In the genomic region with DNA sequence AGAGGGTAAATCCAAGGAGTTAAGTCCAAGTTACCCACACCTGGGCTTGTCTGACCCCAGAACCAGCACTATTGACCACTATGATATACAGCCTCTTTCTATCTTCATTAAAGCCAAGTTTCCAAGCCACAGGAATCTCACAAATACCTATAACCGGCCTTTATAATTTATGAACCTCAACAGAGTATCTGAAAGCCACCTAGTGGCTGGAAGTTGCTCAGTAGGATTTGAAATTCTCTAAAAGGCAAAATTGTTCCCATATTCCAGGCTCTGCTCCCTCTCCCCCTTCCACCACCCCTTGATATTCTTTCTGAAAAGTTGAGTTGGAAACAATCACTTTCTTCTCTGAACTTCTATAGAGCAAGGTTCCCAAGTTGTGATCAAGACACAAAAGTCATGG, we compare ENCODE assay signal across 17 cellular contexts.
DNase-seq lines count a peak whose midpoint lies in the region; ATAC-seq, FAIRE-seq and TF ChIP-seq lines count a peak whose summit lies in the region.
"Had no signal": no experiment of that assay in that cellular context is flagged by ENCODE, and none has a peak within 500 bp of the region (broad histone marks: within the 10 kb centered on the region; RNA-seq: fewer than 3 reads in every experiment).

No MANE protein-coding gene starts in this region.

- peak; percentile 24; the same call in 2 of the 3 replicates for TF ChIP-seq CTCF in A549 (IDR thresholded peaks at IDR 0.05)
- peak; percentile 24 for TF ChIP-seq CTCF in GM12865 (IDR thresholded peaks at IDR 0.05; ENCODE audit: insufficient read depth, low read depth, low read length, missing control alignments)
- TF ChIP-seq CTCF in PC-3 (conservative IDR thresholded peaks at IDR 0.05; ENCODE audit: low read depth, low read length), result peak; percentile 83
- TF ChIP-seq CTCF in fibroblast of mammary gland (conservative IDR thresholded peaks at IDR 0.05; ENCODE audit: control insufficient read depth, insufficient read depth, low read depth, low read length), result peak; percentile 25
- TF ChIP-seq CTCF in activated CD8-positive, alpha-beta T cell treated with anti-CD3 and anti-CD28 coated beads for 36 hours (IDR thresholded peaks at IDR 0.05), result no peak

- H3K9me2 ChIP-seq in PC-3 (replicated peaks; ENCODE audit: low read length), result no peaks in the 10 kb centered on the region

- no peak overlapping the region for H3K27ac Mint-ChIP-seq in activated CD8-positive, alpha-beta T cell treated with anti-CD3 and anti-CD28 coated beads for 36 hours
- H3K27ac Mint-ChIP-seq: activated naive CD4-positive, alpha-beta T cell treated with anti-CD3 and anti-CD28 coated beads, Interleukin-2, amount 10 ng/mL, durations not matched to agents 7 days and 5 days; memory B cell had no signal

- H3F3A ChIP-seq in PC-3 (ENCODE audit: low read length, unreplicated experiment), result no peaks in the 10 kb centered on the region

- H2AFZ ChIP-seq in PC-3 (ENCODE audit: low read length), result no peak overlapping the region

- H4K20me1 ChIP-seq in PC-3 (ENCODE audit: low read length), result no peaks in the 10 kb centered on the region
- H4K20me1 ChIP-seq: BLaER1 treated with 17β-estradiol and CSF1 and Interleukin-3, amounts not matched to agents 10 nM and 100 nM had no signal

- POLR2A ChIA-PET in A549 (lab: Yijun Ruan, JAX), result no interaction called here
- POLR2A ChIA-PET in PC-3 (lab: Charles Lee; ENCODE audit: unreplicated experiment), result no interaction called here
- POLR2A ChIA-PET in activated CD8-positive, alpha-beta T cell treated with anti-CD3 and anti-CD28 coated beads for 36 hours (lab: Charles Lee), result no interaction called here

- no peak overlapping the region for H3K9ac ChIP-seq in PC-3 (ENCODE audit: low read length)
- H3K9ac ChIP-seq: BLaER1 treated with 17β-estradiol and CSF1 and Interleukin-3, amounts not matched to agents 10 nM and 100 nM had no signal

- no peak for TF ChIP-seq RAD21 in A549 (conservative IDR thresholded peaks at IDR 0.05 in 1 of 2, IDR thresholded peaks at IDR 0.05 in 1 of 2)

- ATAC-seq in A549 (peak in 1 of 2 experiments; percentile 41; a peak in 1 of 6 replicates), PC-3 (peak; percentile 65), GM18909 (IDR thresholded peaks at IDR 0.05; ENCODE audit: poor library complexity, unreplicated experiment) (no peak), HG02852 (IDR thresholded peaks at IDR 0.05; ENCODE audit: unreplicated experiment) (no peak)
- no peak for ATAC-seq in activated CD8-positive, alpha-beta T cell treated with anti-CD3 and anti-CD28 coated beads for 36 hours
- ATAC-seq: psoas muscle had no signal

- no peaks in the 10 kb centered on the region for H3K27me3 Mint-ChIP-seq in activated CD8-positive, alpha-beta T cell treated with anti-CD3 and anti-CD28 coated beads for 36 hours
- H3K27me3 Mint-ChIP-seq: activated naive CD4-positive, alpha-beta T cell treated with anti-CD3 and anti-CD28 coated beads, Interleukin-2, amount 10 ng/mL, durations not matched to agents 7 days and 5 days had no signal

- H3K27ac ChIP-seq in A549, result no peak overlapping the region
- no peak overlapping the region for H3K27ac ChIP-seq in PC-3 (ENCODE audit: low read length)
- H3K27ac ChIP-seq: BLaER1 treated with 17β-estradiol and CSF1 and Interleukin-3, amounts not matched to agents 10 nM and 100 nM; psoas muscle had no signal

- CTCF ChIA-PET in A549 (lab: Yijun Ruan, JAX), result interaction anchor here (0.9 to 1.4 kb wide), 4 partner anchors 19 to 343 kb away, joined by 3 read pairs; no protein-coding TSS in a partner anchor
- CTCF ChIA-PET in PC-3 (lab: Charles Lee), result no interaction called here
- CTCF ChIA-PET in activated CD8-positive, alpha-beta T cell treated with anti-CD3 and anti-CD28 coated beads for 36 hours (lab: Charles Lee), result no interaction called here

- H3K4me1 Mint-ChIP-seq in activated CD8-positive, alpha-beta T cell treated with anti-CD3 and anti-CD28 coated beads for 36 hours (ENCODE audit: low read depth), result no peaks in the 10 kb centered on the region
- H3K4me1 Mint-ChIP-seq: activated naive CD4-positive, alpha-beta T cell treated with anti-CD3 and anti-CD28 coated beads, Interleukin-2, amount 10 ng/mL, durations not matched to agents 7 days and 5 days; memory B cell had no signal

- intact Hi-C loops in PC-3 (cut with micrococcal nuclease), result loop anchor here (1.0 kb wide), 1 partner anchor 80 kb away; no protein-coding TSS in a partner anchor
- intact Hi-C loops in activated CD8-positive, alpha-beta T cell treated with anti-CD3 and anti-CD28 coated beads for 36 hours (cut with micrococcal nuclease), result no loop called here

- H3K4me3 ChIP-seq in A549 (no peak overlapping the region), GM12865 (ENCODE audit: low read depth, low read length) (no peak overlapping the region), PC-3 (ENCODE audit: low read length) (no peak overlapping the region), fibroblast of mammary gland (ENCODE audit: control insufficient read depth, low read depth, low read length) (no peak overlapping the region)
- H3K4me3 ChIP-seq: BLaER1 treated with 17β-estradiol and CSF1 and Interleukin-3, amounts not matched to agents 10 nM and 100 nM; psoas muscle had no signal

- TF ChIP-seq POLR2A in A549 (IDR thresholded peaks at IDR 0.05; ENCODE audit: low read length), result no peak

- no peak for FAIRE-seq in A549 (lab: Jason Lieb, UNC)

- no peaks in the 10 kb centered on the region for H3K36me3 Mint-ChIP-seq in activated CD8-positive, alpha-beta T cell treated with anti-CD3 and anti-CD28 coated beads for 36 hours (ENCODE audit: low read depth)
- H3K36me3 Mint-ChIP-seq: activated naive CD4-positive, alpha-beta T cell treated with anti-CD3 and anti-CD28 coated beads, Interleukin-2, amount 10 ng/mL, durations not matched to agents 7 days and 5 days; memory B cell had no signal

- no peak for DNase-seq in A549 (ENCODE audit: low read depth in 1 of 2, low spot score in 1 of 2)
- DNase-seq in GM12865 (ENCODE audit: low read depth), result no peak
- peak; percentile 47 for DNase-seq in PC-3
- no peak for DNase-seq in fibroblast of mammary gland (ENCODE audit: low read depth)
- no peak for DNase-seq in activated CD8-positive, alpha-beta T cell treated with anti-CD3 and anti-CD28 coated beads for 36 hours
- no peak for DNase-seq in DMS114 treated with DMSO at 0.1 percent for 48 hours (lab: John Stamatoyannopoulos, UW; ENCODE audit: unreplicated experiment)
- DNase-seq: activated CD4-positive, alpha-beta T cell treated with anti-CD3 and anti-CD28 coated beads for 4 hours; activated naive CD4-positive, alpha-beta T cell treated with anti-CD3 and anti-CD28 coated beads, Interleukin-2, amount 10 ng/mL, durations not matched to agents 7 days and 5 days; head of caudate nucleus; NCI-H2081 treated with DMSO at 0.1 percent for 48 hours; psoas muscle; SIG-M5; substantia nigra had no signal

- no TSS peak for BruUV-seq in PC-3 (replicated peaks; lab: Mats Ljungman, UMichigan)

- H3K79me2 ChIP-seq in PC-3 (ENCODE audit: low read length), result no peaks in the 10 kb centered on the region

- no peaks in the 10 kb centered on the region for H3K4me1 ChIP-seq in A549
- H3K4me1 ChIP-seq in PC-3 (ENCODE audit: insufficient read depth, low read length), result no peaks in the 10 kb centered on the region
- H3K4me1 ChIP-seq: BLaER1 treated with 17β-estradiol and CSF1 and Interleukin-3, amounts not matched to agents 10 nM and 100 nM; psoas muscle had no signal

- H3K27me3 ChIP-seq in PC-3 (ENCODE audit: low read length), result peaks cover 60% of the 10 kb centered on the region
- H3K27me3 ChIP-seq: BLaER1 treated with 17β-estradiol and CSF1 and Interleukin-3, amounts not matched to agents 10 nM and 100 nM had no signal

- no peak for TF ChIP-seq EP300 in A549 (IDR thresholded peaks at IDR 0.05)

- no peak overlapping the region for H3K4me3 Mint-ChIP-seq in activated CD8-positive, alpha-beta T cell treated with anti-CD3 and anti-CD28 coated beads for 36 hours
- H3K4me3 Mint-ChIP-seq: activated naive CD4-positive, alpha-beta T cell treated with anti-CD3 and anti-CD28 coated beads, Interleukin-2, amount 10 ng/mL, durations not matched to agents 7 days and 5 days; memory B cell had no signal

- no peaks in the 10 kb centered on the region for H3K9me3 Mint-ChIP-seq in activated CD8-positive, alpha-beta T cell treated with anti-CD3 and anti-CD28 coated beads for 36 hours
- H3K9me3 Mint-ChIP-seq: activated naive CD4-positive, alpha-beta T cell treated with anti-CD3 and anti-CD28 coated beads, Interleukin-2, amount 10 ng/mL, durations not matched to agents 7 days and 5 days had no signal

- H3K4me2 ChIP-seq in A549 (no peak overlapping the region), PC-3 (ENCODE audit: low read length) (no peak overlapping the region)
- H3K4me2 ChIP-seq: BLaER1 treated with 17β-estradiol and CSF1 and Interleukin-3, amounts not matched to agents 10 nM and 100 nM had no signal

- 0% methylated on average over 1 of the region's 1 CpG for WGBS in A549 (ENCODE audit: missing lambda C conversion rate)

- no peaks in the 10 kb centered on the region for H3K36me3 ChIP-seq in PC-3 (ENCODE audit: low read depth, low read length)
- H3K36me3 ChIP-seq: BLaER1 treated with 17β-estradiol and CSF1 and Interleukin-3, amounts not matched to agents 10 nM and 100 nM had no signal

- H3K9me3 ChIP-seq in A549, result no peaks in the 10 kb centered on the region
- no peaks in the 10 kb centered on the region for H3K9me3 ChIP-seq in PC-3 (ENCODE audit: low read length)
- H3K9me3 ChIP-seq: BLaER1 treated with 17β-estradiol and CSF1 and Interleukin-3, amounts not matched to agents 10 nM and 100 nM; psoas muscle had no signal

TF ChIP-seq in A549, 52 proteins besides CTCF, POLR2A, EP300 and RAD21:
- TF ChIP-seq SREBF2 (IDR thresholded peaks at IDR 0.05) (no peak), HEYL (CRISPR knock-in tag; IDR thresholded peaks at IDR 0.05) (no peak)
- TF ChIP-seq, protein P1, sequence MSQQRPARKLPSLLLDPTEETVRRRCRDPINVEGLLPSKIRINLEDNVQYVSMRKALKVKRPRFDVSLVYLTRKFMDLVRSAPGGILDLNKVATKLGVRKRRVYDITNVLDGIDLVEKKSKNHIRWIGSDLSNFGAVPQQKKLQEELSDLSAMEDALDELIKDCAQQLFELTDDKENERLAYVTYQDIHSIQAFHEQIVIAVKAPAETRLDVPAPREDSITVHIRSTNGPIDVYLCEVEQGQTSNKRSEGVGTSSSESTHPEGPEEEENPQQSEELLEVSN (IDR thresholded peaks at IDR 0.05; ENCODE audit: borderline replicate concordance, low read depth), result no peak
